In the genomic region with DNA sequence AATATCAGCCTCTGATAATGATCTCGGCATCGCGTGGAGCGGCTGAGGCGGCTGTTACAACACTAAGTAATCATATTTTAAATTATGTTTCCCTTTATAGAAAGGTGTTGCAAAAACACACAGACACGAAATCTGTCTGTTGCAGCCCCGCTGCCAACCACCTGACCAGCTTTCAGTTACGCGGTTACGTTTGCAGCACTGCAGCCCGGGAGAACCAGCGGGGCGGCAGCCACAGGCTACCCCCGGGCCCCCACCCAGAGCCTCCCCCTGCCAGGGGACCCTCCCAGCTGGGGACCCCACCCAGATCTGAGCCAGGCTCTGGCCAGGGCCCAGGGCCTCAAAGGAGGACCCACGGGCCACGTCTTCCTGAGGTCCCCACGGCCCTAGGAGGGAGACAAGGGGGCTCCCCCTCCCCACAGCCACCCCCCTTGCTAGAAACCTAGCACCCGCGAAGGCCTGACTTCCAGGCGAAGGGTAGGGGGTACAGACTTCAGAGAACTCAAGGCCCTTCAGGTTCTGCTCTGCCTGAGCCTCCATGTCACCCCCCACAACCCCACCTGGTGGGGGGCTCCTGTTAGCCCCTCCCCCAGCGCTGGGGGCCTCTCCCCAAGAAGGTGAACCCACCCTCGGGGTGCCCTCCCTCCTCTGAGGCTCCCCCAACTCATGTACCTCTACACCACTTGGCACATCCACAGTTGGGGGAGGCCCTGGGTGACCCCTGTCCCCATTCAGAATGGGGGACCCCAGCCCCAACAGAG, we compare ENCODE assay signal across 13 cellular contexts. TPM values are rescaled to one million over a fixed set of nuclear protein-coding genes. Genes with fewer than 3 reads are reported as not detected.
A peak's percentile ranks its signal among the peaks of the same experiment; 100 is the strongest.
DNase-seq lines count a peak whose midpoint lies in the region; ATAC-seq and TF ChIP-seq lines count a peak whose summit lies in the region.
"Had no signal": no experiment of that assay in that cellular context is flagged by ENCODE, and none has a peak within 500 bp of the region (broad histone marks: within the 10 kb centered on the region; RNA-seq: fewer than 3 reads in every experiment).

No MANE protein-coding gene starts in this region.

- DNase-seq in NCI-H2107 treated with DMSO at 0.1 percent for 48 hours (lab: John Stamatoyannopoulos, UW; ENCODE audit: unreplicated experiment) (peak; percentile 32), NCI-H2107 (lab: John Stamatoyannopoulos, UW) (no peak), NT2/D1 (ENCODE audit: low read depth, low spot score) (no peak), spleen (peak; percentile 77), NCI-H524 (lab: John Stamatoyannopoulos, UW) (no peak), DMS53 (lab: John Stamatoyannopoulos, UW) (no peak), NCI-H187 (lab: John Stamatoyannopoulos, UW) (no peak)
- DNase-seq: activated naive CD4-positive, alpha-beta T cell; effector CD8-positive, alpha-beta T cell; NK-92 treated with Interleukin-12 subunit alpha and Interleukin-12 subunit beta, amount 100 ng/mL, for 24 hours had no signal

- intact Hi-C loops in spleen (cut with DNase I; ENCODE audit: low total_unique reads): loop anchor here (5.0 kb wide), 1 partner anchor 33 kb away; no protein-coding TSS in a partner anchor

- H3K27ac ChIP-seq in gastroesophageal sphincter: peak overlapping the region; percentile 79 to 100 (median 96)
- H3K27ac ChIP-seq in spleen: peak overlapping the region in 4 of 8 donors; percentile 38 to 95 (median 62)
- H3K27ac ChIP-seq: parathyroid adenoma, VCaP had no signal

- H3K36me3 ChIP-seq in NT2/D1 (ENCODE audit: insufficient read depth, insufficient read length, low read length) (peaks cover 29% of the 10 kb centered on the region), gastroesophageal sphincter (peaks cover 0 to 13% of the 10 kb centered on the region in 2 donors), spleen (peaks cover 0 to 15% (median 0%) of the 10 kb centered on the region in 6 donors)

- peaks cover 63% of the 10 kb centered on the region for H3K4me1 ChIP-seq in NT2/D1 (ENCODE audit: insufficient read depth, insufficient read length)
- peaks cover 9 to 100% (median 78%) of the 10 kb centered on the region in 3 donors for H3K4me1 ChIP-seq in gastroesophageal sphincter
- peaks cover 42 to 100% (median 81%) of the 10 kb centered on the region in 6 donors for H3K4me1 ChIP-seq in spleen
- H3K4me1 ChIP-seq: parathyroid adenoma had no signal

- peak overlapping the region; percentile 54 for H3K9ac ChIP-seq in NT2/D1 (ENCODE audit: insufficient read length, low read depth)
- H3K9ac ChIP-seq: parathyroid adenoma had no signal

- ATAC-seq in gastroesophageal sphincter: no peak

- H3K9me3 ChIP-seq in NT2/D1 (ENCODE audit: insufficient read depth, low read length) (no peaks in the 10 kb centered on the region), gastroesophageal sphincter (no peaks in the 10 kb centered on the region), spleen (no peaks in the 10 kb centered on the region)

- H3K4me3 ChIP-seq in NT2/D1 (ENCODE audit: insufficient read length, low read depth) (no peak overlapping the region), gastroesophageal sphincter (peak overlapping the region in 1 of 2 donors; percentile 39), spleen (peak overlapping the region in 1 of 8 donors; percentile 24)

- TF ChIP-seq EP300 in gastroesophageal sphincter (IDR thresholded peaks at IDR 0.05): no peak

- 26 to 80% methylated on average over 5 to 6 of the region's 22 CpGs for WGBS in gastroesophageal sphincter (ENCODE audit: low coverage in 1 of 2), 2 donors
- 24 to 38% (median 31%) methylated on average over 21 to 22 of the region's 22 CpGs for WGBS in spleen, 5 donors

- H3K27me3 ChIP-seq in NT2/D1 (ENCODE audit: insufficient read depth, insufficient read length) (peaks cover 4% of the 10 kb centered on the region), gastroesophageal sphincter (no peaks in the 10 kb centered on the region), spleen (replicated peaks in 1 of 7) (peaks cover 0 to 30% (median 0%) of the 10 kb centered on the region in 7 donors)

- no peak for TF ChIP-seq POLR2A in gastroesophageal sphincter (IDR thresholded peaks at IDR 0.05)
- TF ChIP-seq POLR2A in spleen (IDR thresholded peaks at IDR 0.05): no peak

- TF ChIP-seq CTCF in gastroesophageal sphincter (IDR thresholded peaks at IDR 0.05) (no peak), spleen (IDR thresholded peaks at IDR 0.05 in 8 of 11, conservative IDR thresholded peaks at IDR 0.05 in 3 of 11) (no peak)

RNA-seq across cellular contexts. Expression of a gene that starts 6.0 kb away (rescaled TPM):
- total RNA-seq in gastroesophageal sphincter: 100 to 1,000 TPM in 3 of 4 donors, 10 to 100 TPM in 1; 71.4 to 209 (median 110) TPM
- total RNA-seq in spleen: 10 to 100 TPM; 17.0 to 34.9 (median 26.5) TPM
- polyA plus RNA-seq in spleen: 1 to 10 TPM; 2.1 to 7.9 (median 2.4) TPM

RNA-seq across cellular contexts. Expression of a gene that starts 29.6 kb away (rescaled TPM):
- total RNA-seq in gastroesophageal sphincter: 10 to 100 TPM; 28.7 to 66.1 (median 45.3) TPM
- total RNA-seq in spleen: 10 to 100 TPM; 23.3 to 31.3 (median 25.8) TPM
- 10 to 100 TPM; 10.7 to 28.9 (median 14.8) TPM for polyA plus RNA-seq in spleen

Comparison
In these comparisons a context has a peak if more than half of its experiments do, and no peak if none do; other contexts are left out.
1. DNase-seq: peak in NCI-H2107 treated with DMSO at 0.1 percent for 48 hours (single experiment) and spleen (single experiment); none in NCI-H2107 (single experiment), NT2/D1 (single experiment), NCI-H524 (0 of 2), DMS53 (single experiment) and NCI-H187 (0 of 2).